1 cellular context compared by ENCODE assay signal in genomic region chr12:24407884-24408283, GRCh38.
TF ChIP-seq lines count a peak whose summit lies in the region.

No MANE protein-coding gene starts in this region.

TF ChIP-seq in GM12878, 131 proteins besides CTCF, POLR2A, EP300 and RAD21 (continued from another document):
- TF ChIP-seq BCLAF1 (IDR thresholded peaks at IDR 0.05) (no peak), ETV6 (conservative IDR thresholded peaks at IDR 0.05 in 1 of 2, IDR thresholded peaks at IDR 0.05 in 1 of 2; ENCODE audit: borderline replicate concordance in 1 of 2, low read depth in 1 of 2) (no peak), TCF3 (IDR thresholded peaks at IDR 0.05; ENCODE audit: borderline replicate concordance, insufficient read depth, low read depth, low read length) (no peak), SRF (IDR thresholded peaks at IDR 0.05; ENCODE audit: low read depth in 2 of 2, low read length in 2 of 2) (no peak), JUNB (IDR thresholded peaks at IDR 0.05) (no peak), RUNX3 (IDR thresholded peaks at IDR 0.05; ENCODE audit: low read length) (no peak), PAX8 (IDR thresholded peaks at IDR 0.05) (no peak), STAT3 (IDR thresholded peaks at IDR 0.05; ENCODE audit: low read depth, low read length) (no peak), ZNF687 (IDR thresholded peaks at IDR 0.05) (no peak)
